2 cellular contexts compared by ENCODE assay signal in genomic region chr19:51380379-51380778, GRCh38.
TF ChIP-seq lines count a peak whose summit lies in the region.

No MANE protein-coding gene starts in this region.

TF ChIP-seq in HCT116, 20 proteins besides CTCF, POLR2A, EP300 and RAD21:
- TF ChIP-seq ZNF274 (IDR thresholded peaks at IDR 0.05; ENCODE audit: low read depth, low read length) (no peak), EZH2phosphoT487 (IDR thresholded peaks at IDR 0.05; ENCODE audit: borderline replicate concordance) (no peak), CEBPB (IDR thresholded peaks at IDR 0.05; ENCODE audit: low read depth) (no peak), ELF1 (IDR thresholded peaks at IDR 0.05; ENCODE audit: borderline replicate concordance, low read depth) (no peak), FOSL1 (IDR thresholded peaks at IDR 0.05; ENCODE audit: low read depth) (no peak), TCF7L2 (IDR thresholded peaks at IDR 0.05; ENCODE audit: borderline replicate concordance, extremely low read depth, insufficient read depth, insufficient read length) (no peak), JUND (IDR thresholded peaks at IDR 0.05) (no peak), SIN3A (IDR thresholded peaks at IDR 0.05; ENCODE audit: low read depth) (no peak), CBX3 (IDR thresholded peaks at IDR 0.05; ENCODE audit: low read depth) (no peak), POLR2AphosphoS5 (IDR thresholded peaks at IDR 0.05; ENCODE audit: low read depth, low read length) (no peak), ZFX (IDR thresholded peaks at IDR 0.05) (no peak), YY1 (IDR thresholded peaks at IDR 0.05; ENCODE audit: extremely low read depth, insufficient replicate concordance, low read depth, low read length) (no peak)
- TF ChIP-seq, protein P1, sequence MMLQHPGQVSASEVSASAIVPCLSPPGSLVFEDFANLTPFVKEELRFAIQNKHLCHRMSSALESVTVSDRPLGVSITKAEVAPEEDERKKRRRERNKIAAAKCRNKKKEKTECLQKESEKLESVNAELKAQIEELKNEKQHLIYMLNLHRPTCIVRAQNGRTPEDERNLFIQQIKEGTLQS (IDR thresholded peaks at IDR 0.05) = no peak
- TF ChIP-seq, protein P2, sequence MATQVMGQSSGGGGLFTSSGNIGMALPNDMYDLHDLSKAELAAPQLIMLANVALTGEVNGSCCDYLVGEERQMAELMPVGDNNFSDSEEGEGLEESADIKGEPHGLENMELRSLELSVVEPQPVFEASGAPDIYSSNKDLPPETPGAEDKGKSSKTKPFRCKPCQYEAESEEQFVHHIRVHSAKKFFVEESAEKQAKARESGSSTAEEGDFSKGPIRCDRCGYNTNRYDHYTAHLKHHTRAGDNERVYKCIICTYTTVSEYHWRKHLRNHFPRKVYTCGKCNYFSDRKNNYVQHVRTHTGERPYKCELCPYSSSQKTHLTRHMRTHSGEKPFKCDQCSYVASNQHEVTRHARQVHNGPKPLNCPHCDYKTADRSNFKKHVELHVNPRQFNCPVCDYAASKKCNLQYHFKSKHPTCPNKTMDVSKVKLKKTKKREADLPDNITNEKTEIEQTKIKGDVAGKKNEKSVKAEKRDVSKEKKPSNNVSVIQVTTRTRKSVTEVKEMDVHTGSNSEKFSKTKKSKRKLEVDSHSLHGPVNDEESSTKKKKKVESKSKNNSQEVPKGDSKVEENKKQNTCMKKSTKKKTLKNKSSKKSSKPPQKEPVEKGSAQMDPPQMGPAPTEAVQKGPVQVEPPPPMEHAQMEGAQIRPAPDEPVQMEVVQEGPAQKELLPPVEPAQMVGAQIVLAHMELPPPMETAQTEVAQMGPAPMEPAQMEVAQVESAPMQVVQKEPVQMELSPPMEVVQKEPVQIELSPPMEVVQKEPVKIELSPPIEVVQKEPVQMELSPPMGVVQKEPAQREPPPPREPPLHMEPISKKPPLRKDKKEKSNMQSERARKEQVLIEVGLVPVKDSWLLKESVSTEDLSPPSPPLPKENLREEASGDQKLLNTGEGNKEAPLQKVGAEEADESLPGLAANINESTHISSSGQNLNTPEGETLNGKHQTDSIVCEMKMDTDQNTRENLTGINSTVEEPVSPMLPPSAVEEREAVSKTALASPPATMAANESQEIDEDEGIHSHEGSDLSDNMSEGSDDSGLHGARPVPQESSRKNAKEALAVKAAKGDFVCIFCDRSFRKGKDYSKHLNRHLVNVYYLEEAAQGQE (IDR thresholded peaks at IDR 0.05; ENCODE audit: low read depth) = no peak

TF ChIP-seq in K562, 482 proteins besides CTCF, POLR2A, EP300 and RAD21:
- TF ChIP-seq, protein P3, sequence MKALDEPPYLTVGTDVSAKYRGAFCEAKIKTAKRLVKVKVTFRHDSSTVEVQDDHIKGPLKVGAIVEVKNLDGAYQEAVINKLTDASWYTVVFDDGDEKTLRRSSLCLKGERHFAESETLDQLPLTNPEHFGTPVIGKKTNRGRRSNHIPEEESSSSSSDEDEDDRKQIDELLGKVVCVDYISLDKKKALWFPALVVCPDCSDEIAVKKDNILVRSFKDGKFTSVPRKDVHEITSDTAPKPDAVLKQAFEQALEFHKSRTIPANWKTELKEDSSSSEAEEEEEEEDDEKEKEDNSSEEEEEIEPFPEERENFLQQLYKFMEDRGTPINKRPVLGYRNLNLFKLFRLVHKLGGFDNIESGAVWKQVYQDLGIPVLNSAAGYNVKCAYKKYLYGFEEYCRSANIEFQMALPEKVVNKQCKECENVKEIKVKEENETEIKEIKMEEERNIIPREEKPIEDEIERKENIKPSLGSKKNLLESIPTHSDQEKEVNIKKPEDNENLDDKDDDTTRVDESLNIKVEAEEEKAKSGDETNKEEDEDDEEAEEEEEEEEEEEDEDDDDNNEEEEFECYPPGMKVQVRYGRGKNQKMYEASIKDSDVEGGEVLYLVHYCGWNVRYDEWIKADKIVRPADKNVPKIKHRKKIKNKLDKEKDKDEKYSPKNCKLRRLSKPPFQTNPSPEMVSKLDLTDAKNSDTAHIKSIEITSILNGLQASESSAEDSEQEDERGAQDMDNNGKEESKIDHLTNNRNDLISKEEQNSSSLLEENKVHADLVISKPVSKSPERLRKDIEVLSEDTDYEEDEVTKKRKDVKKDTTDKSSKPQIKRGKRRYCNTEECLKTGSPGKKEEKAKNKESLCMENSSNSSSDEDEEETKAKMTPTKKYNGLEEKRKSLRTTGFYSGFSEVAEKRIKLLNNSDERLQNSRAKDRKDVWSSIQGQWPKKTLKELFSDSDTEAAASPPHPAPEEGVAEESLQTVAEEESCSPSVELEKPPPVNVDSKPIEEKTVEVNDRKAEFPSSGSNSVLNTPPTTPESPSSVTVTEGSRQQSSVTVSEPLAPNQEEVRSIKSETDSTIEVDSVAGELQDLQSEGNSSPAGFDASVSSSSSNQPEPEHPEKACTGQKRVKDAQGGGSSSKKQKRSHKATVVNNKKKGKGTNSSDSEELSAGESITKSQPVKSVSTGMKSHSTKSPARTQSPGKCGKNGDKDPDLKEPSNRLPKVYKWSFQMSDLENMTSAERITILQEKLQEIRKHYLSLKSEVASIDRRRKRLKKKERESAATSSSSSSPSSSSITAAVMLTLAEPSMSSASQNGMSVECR (CRISPR knock-in tag; IDR thresholded peaks at IDR 0.05) = no peak
- TF ChIP-seq, protein P4, sequence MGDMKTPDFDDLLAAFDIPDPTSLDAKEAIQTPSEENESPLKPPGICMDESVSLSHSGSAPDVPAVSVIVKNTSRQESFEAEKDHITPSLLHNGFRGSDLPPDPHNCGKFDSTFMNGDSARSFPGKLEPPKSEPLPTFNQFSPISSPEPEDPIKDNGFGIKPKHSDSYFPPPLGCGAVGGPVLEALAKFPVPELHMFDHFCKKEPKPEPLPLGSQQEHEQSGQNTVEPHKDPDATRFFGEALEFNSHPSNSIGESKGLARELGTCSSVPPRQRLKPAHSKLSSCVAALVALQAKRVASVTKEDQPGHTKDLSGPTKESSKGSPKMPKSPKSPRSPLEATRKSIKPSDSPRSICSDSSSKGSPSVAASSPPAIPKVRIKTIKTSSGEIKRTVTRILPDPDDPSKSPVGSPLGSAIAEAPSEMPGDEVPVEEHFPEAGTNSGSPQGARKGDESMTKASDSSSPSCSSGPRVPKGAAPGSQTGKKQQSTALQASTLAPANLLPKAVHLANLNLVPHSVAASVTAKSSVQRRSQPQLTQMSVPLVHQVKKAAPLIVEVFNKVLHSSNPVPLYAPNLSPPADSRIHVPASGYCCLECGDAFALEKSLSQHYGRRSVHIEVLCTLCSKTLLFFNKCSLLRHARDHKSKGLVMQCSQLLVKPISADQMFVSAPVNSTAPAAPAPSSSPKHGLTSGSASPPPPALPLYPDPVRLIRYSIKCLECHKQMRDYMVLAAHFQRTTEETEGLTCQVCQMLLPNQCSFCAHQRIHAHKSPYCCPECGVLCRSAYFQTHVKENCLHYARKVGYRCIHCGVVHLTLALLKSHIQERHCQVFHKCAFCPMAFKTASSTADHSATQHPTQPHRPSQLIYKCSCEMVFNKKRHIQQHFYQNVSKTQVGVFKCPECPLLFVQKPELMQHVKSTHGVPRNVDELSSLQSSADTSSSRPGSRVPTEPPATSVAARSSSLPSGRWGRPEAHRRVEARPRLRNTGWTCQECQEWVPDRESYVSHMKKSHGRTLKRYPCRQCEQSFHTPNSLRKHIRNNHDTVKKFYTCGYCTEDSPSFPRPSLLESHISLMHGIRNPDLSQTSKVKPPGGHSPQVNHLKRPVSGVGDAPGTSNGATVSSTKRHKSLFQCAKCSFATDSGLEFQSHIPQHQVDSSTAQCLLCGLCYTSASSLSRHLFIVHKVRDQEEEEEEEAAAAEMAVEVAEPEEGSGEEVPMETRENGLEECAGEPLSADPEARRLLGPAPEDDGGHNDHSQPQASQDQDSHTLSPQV (IDR thresholded peaks at IDR 0.05) = peak; percentile 6; the same call in 1 of the 2 replicates
- TF ChIP-seq NRF1 (conservative IDR thresholded peaks at IDR 0.05 in 1 of 2, IDR thresholded peaks at IDR 0.05 in 1 of 2) (no peak), THRAP3 (IDR thresholded peaks at IDR 0.05; ENCODE audit: borderline replicate concordance) (0 out of 2 replicates have a peak, but pooled peaks have one; percentile 54), HOXB6 (CRISPR knock-in tag; IDR thresholded peaks at IDR 0.05; ENCODE audit: borderline replicate concordance) (no peak), ZBTB33 (CRISPR knock-in tag; IDR thresholded peaks at IDR 0.05) (0 out of 2 replicates have a peak, but pooled peaks have one; percentile 56), BCL6 (CRISPR knock-in tag; IDR thresholded peaks at IDR 0.05) (no peak), TAF15 (IDR thresholded peaks at IDR 0.05; ENCODE audit: low read depth, low read length) (no peak), ZNF184 (CRISPR knock-in tag; IDR thresholded peaks at IDR 0.05) (no peak), BHLHE40 (IDR thresholded peaks at IDR 0.05; ENCODE audit: low read length) (no peak), GATA2 (CRISPR knock-in tag; IDR thresholded peaks at IDR 0.05) (no peak), ZKSCAN3 (CRISPR knock-in tag; IDR thresholded peaks at IDR 0.05) (no peak), MYC (IDR thresholded peaks at IDR 0.05; ENCODE audit: low read depth, low read length) (no peak), MYC (CRISPR knock-in tag; IDR thresholded peaks at IDR 0.05; ENCODE audit: borderline replicate concordance, low read depth) (no peak)
- TF ChIP-seq, protein P5, sequence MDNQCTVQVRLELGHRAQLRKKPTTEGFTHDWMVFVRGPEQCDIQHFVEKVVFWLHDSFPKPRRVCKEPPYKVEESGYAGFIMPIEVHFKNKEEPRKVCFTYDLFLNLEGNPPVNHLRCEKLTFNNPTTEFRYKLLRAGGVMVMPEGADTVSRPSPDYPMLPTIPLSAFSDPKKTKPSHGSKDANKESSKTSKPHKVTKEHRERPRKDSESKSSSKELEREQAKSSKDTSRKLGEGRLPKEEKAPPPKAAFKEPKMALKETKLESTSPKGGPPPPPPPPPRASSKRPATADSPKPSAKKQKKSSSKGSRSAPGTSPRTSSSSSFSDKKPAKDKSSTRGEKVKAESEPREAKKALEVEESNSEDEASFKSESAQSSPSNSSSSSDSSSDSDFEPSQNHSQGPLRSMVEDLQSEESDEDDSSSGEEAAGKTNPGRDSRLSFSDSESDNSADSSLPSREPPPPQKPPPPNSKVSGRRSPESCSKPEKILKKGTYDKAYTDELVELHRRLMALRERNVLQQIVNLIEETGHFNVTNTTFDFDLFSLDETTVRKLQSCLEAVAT (IDR thresholded peaks at IDR 0.05) = 0 out of 4 replicates have a peak, but pooled peaks of 1 of the 2 experiments have one; percentile 34
- TF ChIP-seq, protein P6, sequence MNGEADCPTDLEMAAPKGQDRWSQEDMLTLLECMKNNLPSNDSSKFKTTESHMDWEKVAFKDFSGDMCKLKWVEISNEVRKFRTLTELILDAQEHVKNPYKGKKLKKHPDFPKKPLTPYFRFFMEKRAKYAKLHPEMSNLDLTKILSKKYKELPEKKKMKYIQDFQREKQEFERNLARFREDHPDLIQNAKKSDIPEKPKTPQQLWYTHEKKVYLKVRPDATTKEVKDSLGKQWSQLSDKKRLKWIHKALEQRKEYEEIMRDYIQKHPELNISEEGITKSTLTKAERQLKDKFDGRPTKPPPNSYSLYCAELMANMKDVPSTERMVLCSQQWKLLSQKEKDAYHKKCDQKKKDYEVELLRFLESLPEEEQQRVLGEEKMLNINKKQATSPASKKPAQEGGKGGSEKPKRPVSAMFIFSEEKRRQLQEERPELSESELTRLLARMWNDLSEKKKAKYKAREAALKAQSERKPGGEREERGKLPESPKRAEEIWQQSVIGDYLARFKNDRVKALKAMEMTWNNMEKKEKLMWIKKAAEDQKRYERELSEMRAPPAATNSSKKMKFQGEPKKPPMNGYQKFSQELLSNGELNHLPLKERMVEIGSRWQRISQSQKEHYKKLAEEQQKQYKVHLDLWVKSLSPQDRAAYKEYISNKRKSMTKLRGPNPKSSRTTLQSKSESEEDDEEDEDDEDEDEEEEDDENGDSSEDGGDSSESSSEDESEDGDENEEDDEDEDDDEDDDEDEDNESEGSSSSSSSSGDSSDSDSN (IDR thresholded peaks at IDR 0.05; ENCODE audit: borderline replicate concordance in 1 of 2, low read depth in 2 of 2, low read length in 2 of 2) = no peak
